Comparison of ENCODE assay signal across 8 cellular contexts in genomic region chr7:75093872-75094271, GRCh38. TPM values are rescaled to one million over a fixed set of nuclear protein-coding genes. Genes with fewer than 3 reads are reported as not detected.
DNase-seq lines count a peak whose midpoint lies in the region; ATAC-seq, FAIRE-seq and TF ChIP-seq lines count a peak whose summit lies in the region.
"Not testable (repeated sequence)": the region's sequence is repeated elsewhere in the genome, so short reads cannot be mapped to it uniquely, and the experiment has no call there.

No MANE protein-coding gene starts in this region.

- ATAC-seq in IMR-90 (ENCODE audit: low read depth) (peak; percentile 2; the same call in 1 of the 2 replicates), Right ventricle myocardium superior (ENCODE audit: poor library complexity) (peak; percentile 20), left cardiac atrium (peak; percentile 21 to 41), left lobe of liver (peak; percentile 1), pancreas (peak in 3 of 4 donors; percentile 1 to 22 (median 2)), gastrocnemius medialis (peak; percentile 13 to 16)

- not testable (repeated sequence) for H3K9me1 ChIP-seq in IMR-90 (ENCODE audit: insufficient read depth, low read length); endothelial cell of umbilical vein (replicated peaks; ENCODE audit: control insufficient read depth, extremely low read depth, insufficient read depth, low read length)

- H2BK15ac ChIP-seq in IMR-90 (ENCODE audit: low read depth, low read length) = not testable (repeated sequence)

- not testable (repeated sequence) for BruUV-seq in IMR-90 (replicated peaks; lab: Mats Ljungman, UMichigan); endothelial cell of umbilical vein (replicated peaks; lab: Mats Ljungman, UMichigan)

- TF ChIP-seq CTCF in IMR-90 (conservative IDR thresholded peaks at IDR 0.05; ENCODE audit: low read depth, low read length); endothelial cell of umbilical vein (IDR thresholded peaks at IDR 0.05; ENCODE audit: extremely low read depth in 1 of 2, insufficient read depth in 1 of 2, low read depth in 1 of 2, low read length in 2 of 2); pancreas (IDR thresholded peaks at IDR 0.05); gastrocnemius medialis (IDR thresholded peaks at IDR 0.05 in 4 of 5, conservative IDR thresholded peaks at IDR 0.05 in 1 of 5): not testable (repeated sequence)

- H3K14ac ChIP-seq in IMR-90 (replicated peaks; ENCODE audit: low read depth, low read length) = not testable (repeated sequence)

- peak; percentile 21 for FAIRE-seq in endothelial cell of umbilical vein (lab: Jason Lieb, UNC)
- FAIRE-seq in pancreas (lab: Jason Lieb, UNC) = not testable (repeated sequence)

- not testable (repeated sequence) for H2BK20ac ChIP-seq in IMR-90 (ENCODE audit: low read depth, low read length)

- H2BK5ac ChIP-seq in IMR-90 (ENCODE audit: low read depth, low read length, poor library complexity, severe bottlenecking) = not testable (repeated sequence)

- not testable (repeated sequence) for H3K4me2 ChIP-seq in IMR-90 (ENCODE audit: low read depth, low read length); endothelial cell of umbilical vein (ENCODE audit: insufficient read depth, low read length)

- not testable (repeated sequence) for H2BK120ac ChIP-seq in IMR-90 (ENCODE audit: low read depth, low read length)

- not testable (repeated sequence) for H2AK9ac ChIP-seq in IMR-90 (replicated peaks; ENCODE audit: low read depth, low read length, poor library complexity)

- not testable (repeated sequence) for H2AK5ac ChIP-seq in IMR-90 (ENCODE audit: low read depth, low read length)

- not testable (repeated sequence) for H3K79me2 ChIP-seq in endothelial cell of umbilical vein (ENCODE audit: control insufficient read depth, insufficient read depth, low read length)

- not testable (repeated sequence) for H3K9ac ChIP-seq in IMR-90 (ENCODE audit: low read depth, low read length); endothelial cell of umbilical vein (replicated peaks; ENCODE audit: extremely low read depth, insufficient read depth, low read length)

- not testable (repeated sequence) for H3K23ac ChIP-seq in IMR-90 (ENCODE audit: low read depth, low read length)

- H3K4me1 ChIP-seq in IMR-90 (ENCODE audit: control insufficient read depth, insufficient read depth, low read length); endothelial cell of umbilical vein (ENCODE audit: control insufficient read depth, extremely low read depth, insufficient read depth, low read length); pancreas; gastrocnemius medialis: not testable (repeated sequence)

- dilution Hi-C loops in IMR-90 (cut with HindIII; ENCODE audit: low sequenced_read_pairs, unreplicated experiment); endothelial cell of umbilical vein (cut with MboI; ENCODE audit: extremely low pct_ligation_motif_present, low sequenced_read_pairs): not testable (repeated sequence)

- not testable (repeated sequence) for H4K91ac ChIP-seq in IMR-90 (ENCODE audit: insufficient read depth, low read depth, low read length)

- not testable (repeated sequence) for H3K4ac ChIP-seq in IMR-90 (ENCODE audit: low read depth, low read length)

- H3K36me3 ChIP-seq in IMR-90 (ENCODE audit: control insufficient read depth, insufficient read depth, low read length); endothelial cell of umbilical vein (ENCODE audit: control insufficient read depth in 2 of 2, extremely low read depth in 1 of 2, insufficient read depth in 2 of 2, low read length in 2 of 2); pancreas; gastrocnemius medialis: not testable (repeated sequence)

- TF ChIP-seq POLR2A in IMR-90 (IDR thresholded peaks at IDR 0.05; ENCODE audit: low read depth, low read length); endothelial cell of umbilical vein (IDR thresholded peaks at IDR 0.05; ENCODE audit: low read depth, low read length); gastrocnemius medialis (IDR thresholded peaks at IDR 0.05): not testable (repeated sequence)

- WGBS in IMR-90 (ENCODE audit: extremely low coverage in 2 of 2, insufficient read length in 1 of 2), 2 experiments = no CpG with 5 or more reads among the region's 11 CpGs
- WGBS in pancreas, 2 donors = no CpG with 5 or more reads among the region's 11 CpGs

- H3K27me3 ChIP-seq in IMR-90 (ENCODE audit: control insufficient read depth, insufficient read depth, low read length); endothelial cell of umbilical vein (ENCODE audit: control insufficient read depth in 2 of 2, insufficient read depth in 2 of 2, low read length in 2 of 2); pancreas; gastrocnemius medialis: not testable (repeated sequence)

- CTCF ChIA-PET in IMR-90 (lab: Yijun Ruan, JAX); endothelial cell of umbilical vein (lab: Charles Lee): not testable (repeated sequence)

- POLR2A ChIA-PET in IMR-90 (lab: Charles Lee; ENCODE audit: unreplicated experiment); endothelial cell of umbilical vein (lab: Charles Lee): not testable (repeated sequence)

- DNase-seq in IMR-90; endothelial cell of umbilical vein (ENCODE audit: low read depth, low spot score); Right ventricle myocardium superior; left cardiac atrium; left lobe of liver (ENCODE audit: low spot score); pancreas; gastrocnemius medialis: not testable (repeated sequence)

- not testable (repeated sequence) for H2AFZ ChIP-seq in IMR-90 (replicated peaks; ENCODE audit: low read length, poor library complexity); endothelial cell of umbilical vein (ENCODE audit: low read depth, low read length)

- in situ Hi-C loops in IMR-90 (cut with MboI; ENCODE audit: low sequenced_read_pairs); gastrocnemius medialis (cut with MboI; ENCODE audit: low sequenced_read_pairs in 4 of 4): not testable (repeated sequence)

- TF ChIP-seq RAD21 in IMR-90 (IDR thresholded peaks at IDR 0.05; ENCODE audit: low read length) = not testable (repeated sequence)

- not testable (repeated sequence) for H3K79me1 ChIP-seq in IMR-90 (ENCODE audit: low read depth in 1 of 2, low read length in 2 of 2)

- not testable (repeated sequence) for H4K20me1 ChIP-seq in IMR-90 (ENCODE audit: insufficient read depth, low read length); endothelial cell of umbilical vein (replicated peaks; ENCODE audit: control insufficient read depth, extremely low read depth, insufficient read depth, low read length)

- not testable (repeated sequence) for H3K56ac ChIP-seq in IMR-90 (ENCODE audit: extremely low read depth, insufficient read depth, low read length)

- intact Hi-C loops in IMR-90 (cut with micrococcal nuclease); endothelial cell of umbilical vein (cut with micrococcal nuclease); Right ventricle myocardium superior (cut with DNase I); left cardiac atrium (cut with DNase I); pancreas (cut with DNase I); gastrocnemius medialis (cut with DNase I; ENCODE audit: low total_unique reads): not testable (repeated sequence)

- H4K5ac ChIP-seq in IMR-90 (ENCODE audit: low read depth, low read length) = not testable (repeated sequence)

- H3K27ac ChIP-seq in IMR-90 (ENCODE audit: insufficient read depth, low read length); endothelial cell of umbilical vein (ENCODE audit: insufficient read depth, low read depth, low read length); pancreas; gastrocnemius medialis: not testable (repeated sequence)
- peak overlapping the region; percentile 72 for H3K27ac ChIP-seq in temporal lobe (ENCODE audit: low read depth, low read length)

- H4K8ac ChIP-seq in IMR-90 (ENCODE audit: low read depth in 2 of 2, low read length in 2 of 2) = not testable (repeated sequence)

- not testable (repeated sequence) for H3K4me3 ChIP-seq in IMR-90 (ENCODE audit: insufficient read depth, low read depth, low read length); endothelial cell of umbilical vein (replicated peaks in 1 of 3; ENCODE audit: insufficient read depth in 1 of 3, low read depth in 1 of 3, low read length in 3 of 3); pancreas; gastrocnemius medialis

- H3K18ac ChIP-seq in IMR-90 (ENCODE audit: low read depth, low read length) = not testable (repeated sequence)

- H3K9me3 ChIP-seq in IMR-90 (ENCODE audit: control insufficient read depth, insufficient read depth, low read length); endothelial cell of umbilical vein (replicated peaks; ENCODE audit: control insufficient read depth, insufficient read depth, low read length); pancreas; gastrocnemius medialis: not testable (repeated sequence)

RNA-seq across cellular contexts. Expression of gene GTF2IRD2B, which starts 1.5 kb away (rescaled TPM):
- 9.9 and 11.9 TPM in 2 replicates for total RNA-seq in IMR-90 (2012; rRNA removed)
- polyA plus RNA-seq in IMR-90 (2012; rRNA removed) = 12.7 and 13.8 TPM in 2 replicates
- polyA plus RNA-seq in IMR-90 (2012; cell fraction: cytosol; rRNA removed) = 5.2 and 24.9 TPM in 2 replicates
- polyA plus RNA-seq in IMR-90 (2012; cell fraction: nucleus; rRNA removed; ENCODE audit: low replicate concordance) = 23.3 and 51.0 TPM in 2 replicates
- total RNA-seq in endothelial cell of umbilical vein = 21.3 and 30.5 TPM in 2 replicates
- 22.1 and 26.7 TPM in 2 replicates for polyA plus RNA-seq in endothelial cell of umbilical vein
- 13.8 and 17.1 TPM in 2 replicates for polyA plus RNA-seq in endothelial cell of umbilical vein (2011; cell fraction: cytosol; rRNA removed)
- polyA plus RNA-seq in endothelial cell of umbilical vein (2011; cell fraction: nucleus; rRNA removed) = 36.0 and 37.4 TPM in 2 replicates
- 6.4 and 7.4 TPM in 2 replicates for polyA plus RNA-seq in endothelial cell of umbilical vein (2012)
- polyA minus RNA-seq in endothelial cell of umbilical vein = 17.7 and 29.7 TPM in 2 replicates
- polyA minus RNA-seq in endothelial cell of umbilical vein (2011; cell fraction: cytosol; rRNA and poly(A)+ RNA removed) = 9.7 TPM
- 26.9 and 30.6 TPM in 2 replicates for polyA minus RNA-seq in endothelial cell of umbilical vein (2011; cell fraction: nucleus; rRNA and poly(A)+ RNA removed)
- total RNA-seq in Right ventricle myocardium superior = 36.7 TPM
- 10 to 100 TPM; 24.8 to 25.7 TPM for total RNA-seq in left cardiac atrium
- 30.0 TPM for total RNA-seq in left lobe of liver
- 10 to 100 TPM; 18.0 to 29.4 (median 25.7) TPM for total RNA-seq in pancreas
- polyA plus RNA-seq in pancreas = 10 to 100 TPM; 20.5 to 30.4 TPM
- total RNA-seq in gastrocnemius medialis = 10 to 100 TPM; 49.7 to 64.7 (median 60.1) TPM
- total RNA-seq in temporal lobe = 53.1 TPM

RNA-seq across cellular contexts. Expression of gene RCC1L, which starts 20.3 kb away (rescaled TPM):
- 48.2 and 57.2 TPM in 2 replicates for total RNA-seq in IMR-90 (2012; rRNA removed)
- polyA plus RNA-seq in IMR-90 (2012; rRNA removed) = 36.0 and 43.3 TPM in 2 replicates
- polyA plus RNA-seq in IMR-90 (2012; cell fraction: cytosol; rRNA removed) = 46.6 and 63.4 TPM in 2 replicates
- polyA plus RNA-seq in IMR-90 (2012; cell fraction: nucleus; rRNA removed; ENCODE audit: low replicate concordance) = 28.6 and 29.2 TPM in 2 replicates
- total RNA-seq in endothelial cell of umbilical vein = 46.1 and 53.4 TPM in 2 replicates
- polyA plus RNA-seq in endothelial cell of umbilical vein = 30.1 and 44.7 TPM in 2 replicates
- 42.0 and 45.3 TPM in 2 replicates for polyA plus RNA-seq in endothelial cell of umbilical vein (2011; cell fraction: cytosol; rRNA removed)
- polyA plus RNA-seq in endothelial cell of umbilical vein (2011; cell fraction: nucleus; rRNA removed) = 30.4 and 38.6 TPM in 2 replicates
- polyA plus RNA-seq in endothelial cell of umbilical vein (2012) = 48.0 and 48.4 TPM in 2 replicates
- 37.1 and 40.2 TPM in 2 replicates for polyA minus RNA-seq in endothelial cell of umbilical vein
- polyA minus RNA-seq in endothelial cell of umbilical vein (2011; cell fraction: cytosol; rRNA and poly(A)+ RNA removed) = 19.9 TPM
- 13.1 and 16.2 TPM in 2 replicates for polyA minus RNA-seq in endothelial cell of umbilical vein (2011; cell fraction: nucleus; rRNA and poly(A)+ RNA removed)
- total RNA-seq in Right ventricle myocardium superior = 52.6 TPM
- total RNA-seq in left cardiac atrium = 10 to 100 TPM; 34.3 to 34.8 TPM
- total RNA-seq in left lobe of liver = 35.5 TPM
- total RNA-seq in pancreas = 10 to 100 TPM; 12.2 to 20.7 (median 17.2) TPM
- polyA plus RNA-seq in pancreas = 10 to 100 TPM; 15.5 to 18.7 TPM
- 100 to 1,000 TPM in 1 of 4 donors, 10 to 100 TPM in 3; 52.7 to 101 (median 61.0) TPM for total RNA-seq in gastrocnemius medialis
- total RNA-seq in temporal lobe = 11.3 TPM
